Comparison of ENCODE assay signal across 12 cellular contexts in genomic region chr12:15599266-15600037, GRCh38.
DNase-seq lines count a peak whose midpoint lies in the region; ATAC-seq and TF ChIP-seq lines count a peak whose summit lies in the region.
"Had no signal": no experiment of that assay in that cellular context is flagged by ENCODE, and none has a peak within 500 bp of the region (broad histone marks: within the 10 kb centered on the region; RNA-seq: fewer than 3 reads in every experiment).

No MANE protein-coding gene starts in this region.

- H3K4me2 ChIP-seq in neuronal stem cell (ENCODE audit: insufficient read depth, low read length, poor library complexity, severe bottlenecking) = no peak overlapping the region
- H3K4me2 ChIP-seq: KMS-11 had no signal

- H3K4me3 ChIP-seq in epithelial cell of proximal tubule (ENCODE audit: low read depth, low read length) (no peak overlapping the region), neuronal stem cell (ENCODE audit: low read length in 2 of 2) (no peak overlapping the region), Peyer's patch (no peak overlapping the region), suprapubic skin (no peak overlapping the region)

- H3K9ac ChIP-seq in neuronal stem cell (ENCODE audit: low read depth, low read length, poor library complexity) = no peak overlapping the region
- H3K9ac ChIP-seq: KMS-11 had no signal

- H3K18ac ChIP-seq in neuronal stem cell (ENCODE audit: low read length) = no peak overlapping the region

- H2BK5ac ChIP-seq in neuronal stem cell (ENCODE audit: low read length) = no peak overlapping the region

- no peak overlapping the region for H4K8ac ChIP-seq in neuronal stem cell (ENCODE audit: low read depth, low read length)

- H3K27ac ChIP-seq in neuronal stem cell (replicated peaks; ENCODE audit: low read length) (no peak overlapping the region), Peyer's patch (no peak overlapping the region), suprapubic skin (no peak overlapping the region)
- H3K27ac ChIP-seq: KMS-11 had no signal

- no peak for TF ChIP-seq POLR2A in Peyer's patch (IDR thresholded peaks at IDR 0.05)
- no peak for TF ChIP-seq POLR2A in suprapubic skin (IDR thresholded peaks at IDR 0.05)

- H2BK12ac ChIP-seq in neuronal stem cell (ENCODE audit: low read length) = no peak overlapping the region

- no peaks in the 10 kb centered on the region for H3K27me3 ChIP-seq in neuronal stem cell (ENCODE audit: control insufficient read depth in 3 of 3, insufficient read depth in 3 of 3, low read depth in 1 of 3, low read length in 3 of 3)
- H3K27me3 ChIP-seq in Peyer's patch = no peaks in the 10 kb centered on the region
- H3K27me3 ChIP-seq in suprapubic skin = no peaks in the 10 kb centered on the region

- TF ChIP-seq CTCF in epithelial cell of proximal tubule (conservative IDR thresholded peaks at IDR 0.05; ENCODE audit: low read depth, low read length) (no peak), Peyer's patch (IDR thresholded peaks at IDR 0.05) (no peak), suprapubic skin (IDR thresholded peaks at IDR 0.05) (no peak)

- no peak overlapping the region for H2BK15ac ChIP-seq in neuronal stem cell (ENCODE audit: low read length)

- H2AK5ac ChIP-seq in neuronal stem cell (ENCODE audit: low read depth, low read length) = no peak overlapping the region

- H3K4me1 ChIP-seq in neuronal stem cell (ENCODE audit: control insufficient read depth in 2 of 2, insufficient read depth in 1 of 2, low read depth in 1 of 2, low read length in 2 of 2) (peaks cover 0 to 5% of the 10 kb centered on the region in 2 donors), Peyer's patch (peaks cover 0 to 11% (median 0%) of the 10 kb centered on the region in 4 donors), suprapubic skin (no peaks in the 10 kb centered on the region)

- no peaks in the 10 kb centered on the region for H3K79me1 ChIP-seq in neuronal stem cell (ENCODE audit: low read depth, low read length)

- no peak overlapping the region for H3K23ac ChIP-seq in neuronal stem cell (ENCODE audit: low read depth, low read length, poor library complexity)

- no peak overlapping the region for H4K91ac ChIP-seq in neuronal stem cell (ENCODE audit: low read depth, low read length, poor library complexity)

- DNase-seq in DMS79 (lab: John Stamatoyannopoulos, UW) = peak; percentile 93
- peak; percentile 27 for DNase-seq in NCI-H2196 (lab: John Stamatoyannopoulos, UW; ENCODE audit: unreplicated experiment)
- DNase-seq in epithelial cell of proximal tubule (ENCODE audit: low read depth) = peak; percentile 65
- no peak for DNase-seq in neuronal stem cell (ENCODE audit: low spot score)
- no peak for DNase-seq in Peyer's patch
- DNase-seq in suprapubic skin (ENCODE audit: low spot score in 2 of 2) = no peak
- DNase-seq: activated naive CD4-positive, alpha-beta T cell treated with anti-CD3 and anti-CD28 coated beads, Interleukin-2, amount 50 U/mL, for 16 hours; stimulated activated CD4-positive, alpha-beta T cell treated with anti-CD3 and anti-CD28 coated beads, Interleukin-1b, Interleukin-23, amount 100 ng/mL, for 48 hours had no signal

- H3K14ac ChIP-seq in neuronal stem cell (ENCODE audit: low read length) = no peak overlapping the region

- H3K9me3 ChIP-seq in neuronal stem cell (replicated peaks in 1 of 2; ENCODE audit: control insufficient read depth in 2 of 2, insufficient read depth in 1 of 2, low read depth in 1 of 2, low read length in 2 of 2) (no peaks in the 10 kb centered on the region), Peyer's patch (no peaks in the 10 kb centered on the region), suprapubic skin (no peaks in the 10 kb centered on the region)

- H3K4ac ChIP-seq in neuronal stem cell (ENCODE audit: low read length) = no peak overlapping the region

- no peaks in the 10 kb centered on the region for H3K36me3 ChIP-seq in neuronal stem cell (replicated peaks in 1 of 2; ENCODE audit: control insufficient read depth in 2 of 2, insufficient read depth in 2 of 2, low read length in 2 of 2)
- no peaks in the 10 kb centered on the region for H3K36me3 ChIP-seq in Peyer's patch
- no peaks in the 10 kb centered on the region for H3K36me3 ChIP-seq in suprapubic skin

- no peak for TF ChIP-seq EP300 in suprapubic skin (IDR thresholded peaks at IDR 0.05)

- no CpG with 5 or more reads among the region's 4 CpGs for WGBS in neuronal stem cell (ENCODE audit: extremely low coverage in 2 of 2, insufficient read length in 2 of 2, insufficient replicate concordance in 1 of 2), 2 donors
- 39% methylated on average over 4 of the region's 4 CpGs for WGBS in suprapubic skin

- ATAC-seq in HG03097 (IDR thresholded peaks at IDR 0.05; ENCODE audit: low FRiP score, unreplicated experiment) (no peak), GM21717 (IDR thresholded peaks at IDR 0.05; ENCODE audit: unreplicated experiment) (no peak)
- ATAC-seq: HCT116 had no signal

- peak overlapping the region; percentile 31 for H2AFZ ChIP-seq in neuronal stem cell (ENCODE audit: low read length)

- no peak overlapping the region for H2BK120ac ChIP-seq in neuronal stem cell (ENCODE audit: low read depth, low read length)

Comparison
In these comparisons a context has a peak if more than half of its experiments do, and no peak if none do; other contexts are left out.
1. DNase-seq: peak in DMS79 (single experiment), NCI-H2196 (single experiment) and epithelial cell of proximal tubule (single experiment); none in neuronal stem cell (single experiment), Peyer's patch (0 of 3) and suprapubic skin (0 of 2).